Comparison of ENCODE assay signal across 2 cellular contexts in the genomic region with DNA sequence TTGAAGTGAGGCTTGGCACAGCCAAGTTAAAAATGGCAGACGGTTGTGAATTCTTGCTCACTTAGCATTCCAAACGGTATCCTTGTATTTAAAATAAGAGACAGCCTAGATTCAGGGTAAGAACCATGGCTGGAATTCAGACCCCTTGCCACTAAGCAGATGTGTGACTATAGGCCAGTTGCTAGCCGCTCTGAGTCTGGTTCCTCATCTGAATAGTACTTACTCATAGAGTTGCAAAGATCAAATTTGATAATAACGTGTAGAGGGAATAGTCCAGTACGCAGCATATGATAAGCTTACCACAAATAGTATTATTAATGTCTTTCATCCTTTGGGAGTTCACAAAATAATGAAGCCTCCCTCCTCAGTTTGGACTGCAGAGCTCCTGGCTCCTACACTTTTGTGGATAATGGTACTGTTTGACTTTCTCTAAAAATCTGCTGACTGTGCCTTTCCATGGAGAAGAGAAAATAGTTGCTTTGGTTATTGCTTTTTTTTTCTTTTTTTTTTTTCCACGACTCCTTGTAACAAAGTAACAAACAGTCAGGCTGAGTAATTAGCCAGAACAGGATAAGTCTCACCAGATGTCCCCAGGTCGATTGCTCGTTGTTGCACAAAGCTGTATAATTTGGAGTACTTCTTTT.
A peak's percentile ranks its signal among the peaks of the same experiment; 100 is the strongest.
TF ChIP-seq lines count a peak whose summit lies in the region.

No MANE protein-coding gene starts in this region.

TF ChIP-seq in HepG2, 621 proteins besides CTCF, POLR2A, EP300 and RAD21:
- TF ChIP-seq MAFK (conservative IDR thresholded peaks at IDR 0.05 in 1 of 2, IDR thresholded peaks at IDR 0.05 in 1 of 2; ENCODE audit: low read length in 2 of 2) (peak; percentile 87 to 94), MAFF (IDR thresholded peaks at IDR 0.05; ENCODE audit: low read depth, low read length) (peak; percentile 87), AFF4 (CRISPR knock-in tag; IDR thresholded peaks at IDR 0.05) (no peak), LCORL (IDR thresholded peaks at IDR 0.05) (no peak), LCORL (CRISPR knock-in tag; IDR thresholded peaks at IDR 0.05) (no peak)

TF ChIP-seq in endothelial cell of umbilical vein, 7 proteins besides CTCF, POLR2A, EP300 and RAD21:
- no peak for TF ChIP-seq FOS (IDR thresholded peaks at IDR 0.05; ENCODE audit: borderline replicate concordance, insufficient read depth, low read length)
- TF ChIP-seq POLR2AphosphoS5 (IDR thresholded peaks at IDR 0.05; ENCODE audit: insufficient read depth, low read depth, low read length), result no peak
- no peak for TF ChIP-seq EZH2 (IDR thresholded peaks at IDR 0.05; ENCODE audit: borderline replicate concordance, low read depth, low read length, severe bottlenecking)
- TF ChIP-seq JUN (IDR thresholded peaks at IDR 0.05; ENCODE audit: borderline replicate concordance, insufficient read depth, insufficient read length, low read depth), result no peak
- no peak for TF ChIP-seq GATA2 (IDR thresholded peaks at IDR 0.05; ENCODE audit: insufficient read depth, insufficient read length, low read depth, low read length)
- TF ChIP-seq, protein P1, sequence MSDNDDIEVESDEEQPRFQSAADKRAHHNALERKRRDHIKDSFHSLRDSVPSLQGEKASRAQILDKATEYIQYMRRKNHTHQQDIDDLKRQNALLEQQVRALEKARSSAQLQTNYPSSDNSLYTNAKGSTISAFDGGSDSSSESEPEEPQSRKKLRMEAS (IDR thresholded peaks at IDR 0.05; ENCODE audit: insufficient read depth, insufficient read length), result no peak
- TF ChIP-seq MYC (IDR thresholded peaks at IDR 0.05; ENCODE audit: low read depth, low read length), result no peak
